ENCODE assay signal across 1 cellular context in genomic region chr11:113504586-113504985, GRCh38.
TF ChIP-seq lines count a peak whose summit lies in the region.

No MANE protein-coding gene starts in this region.

TF ChIP-seq in SK-N-SH treated with all-trans-retinoic acid at 6 μM for 48 hours, 23 proteins besides CTCF, POLR2A, EP300 and RAD21 (continued from another document):
- TF ChIP-seq TSHZ2 (CRISPR knock-in tag; IDR thresholded peaks at IDR 0.05) (no peak), GLIS3 (CRISPR knock-in tag; IDR thresholded peaks at IDR 0.05) (no peak), TCF4 (CRISPR knock-in tag; IDR thresholded peaks at IDR 0.05; ENCODE audit: borderline replicate concordance) (no peak), CSDC2 (CRISPR knock-in tag; IDR thresholded peaks at IDR 0.05) (no peak), TOX (CRISPR knock-in tag; IDR thresholded peaks at IDR 0.05; ENCODE audit: borderline replicate concordance) (no peak), RARB (CRISPR knock-in tag; IDR thresholded peaks at IDR 0.05) (no peak), ESRRG (CRISPR knock-in tag; IDR thresholded peaks at IDR 0.05) (no peak)
- TF ChIP-seq, protein P1, sequence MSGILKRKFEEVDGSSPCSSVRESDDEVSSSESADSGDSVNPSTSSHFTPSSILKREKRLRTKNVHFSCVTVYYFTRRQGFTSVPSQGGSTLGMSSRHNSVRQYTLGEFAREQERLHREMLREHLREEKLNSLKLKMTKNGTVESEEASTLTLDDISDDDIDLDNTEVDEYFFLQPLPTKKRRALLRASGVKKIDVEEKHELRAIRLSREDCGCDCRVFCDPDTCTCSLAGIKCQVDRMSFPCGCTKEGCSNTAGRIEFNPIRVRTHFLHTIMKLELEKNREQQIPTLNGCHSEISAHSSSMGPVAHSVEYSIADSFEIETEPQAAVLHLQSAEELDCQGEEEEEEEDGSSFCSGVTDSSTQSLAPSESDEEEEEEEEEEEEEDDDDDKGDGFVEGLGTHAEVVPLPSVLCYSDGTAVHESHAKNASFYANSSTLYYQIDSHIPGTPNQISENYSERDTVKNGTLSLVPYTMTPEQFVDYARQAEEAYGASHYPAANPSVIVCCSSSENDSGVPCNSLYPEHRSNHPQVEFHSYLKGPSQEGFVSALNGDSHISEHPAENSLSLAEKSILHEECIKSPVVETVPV (CRISPR knock-in tag; IDR thresholded peaks at IDR 0.05): no peak
